15 cellular contexts compared by ENCODE assay signal in genomic region chr11:131656839-131657211, GRCh38.
"Had no signal": no experiment of that assay in that cellular context is flagged by ENCODE, and none has a peak within 500 bp of the region (broad histone marks: within the 10 kb centered on the region; RNA-seq: fewer than 3 reads in every experiment).

No MANE protein-coding gene starts in this region.

- DNase-seq: activated CD4-positive, alpha-beta T cell treated with anti-CD3 and anti-CD28 coated beads, Interleukin-2, amount 10 ng/mL, durations not matched to agents 24 days and 14 days; activated naive CD4-positive, alpha-beta T cell; activated naive CD8-positive, alpha-beta T cell treated with anti-CD3 and anti-CD28 coated beads, Interleukin-2, amount 50 U/mL, for 24 hours; effector memory CD8-positive, alpha-beta T cell; left ventricle myocardium inferior; mesenchymal stem cell; stomach; T-helper 9 cell had no signal

- H3K36me3 ChIP-seq: ascending aorta, left ventricle myocardium inferior, right atrium auricular region, stomach, thoracic aorta had no signal

- H3K27me3 Mint-ChIP-seq: activated CD4-positive, alpha-beta T cell treated with anti-CD3 and anti-CD28 coated beads, Interleukin-2, amount 10 ng/mL, durations not matched to agents 24 days and 14 days had no signal

- H3K4me1 ChIP-seq: ascending aorta, left ventricle myocardium inferior, parathyroid adenoma, right atrium auricular region, stomach had no signal

- H3K4me1 Mint-ChIP-seq: activated CD4-positive, alpha-beta T cell treated with anti-CD3 and anti-CD28 coated beads, Interleukin-2, amount 10 ng/mL, durations not matched to agents 24 days and 14 days; activated naive CD8-positive, alpha-beta T cell treated with anti-CD3 and anti-CD28 coated beads, Interleukin-2, amount 50 U/mL, for 24 hours had no signal

- H3K9ac ChIP-seq: parathyroid adenoma had no signal

- H3K79me2 ChIP-seq: parathyroid adenoma had no signal

- H3K4me3 ChIP-seq: ascending aorta, coronary artery, left ventricle myocardium inferior, right atrium auricular region, skin epidermis, stomach, thoracic aorta had no signal

- H3K27me3 ChIP-seq: ascending aorta, right atrium auricular region had no signal

- ATAC-seq: activated naive CD8-positive, alpha-beta T cell treated with anti-CD3 and anti-CD28 coated beads, Interleukin-2, amount 50 U/mL, for 24 hours; effector memory CD8-positive, alpha-beta T cell had no signal

- H3K27ac Mint-ChIP-seq: activated CD4-positive, alpha-beta T cell treated with anti-CD3 and anti-CD28 coated beads, Interleukin-2, amount 10 ng/mL, durations not matched to agents 24 days and 14 days; activated naive CD8-positive, alpha-beta T cell treated with anti-CD3 and anti-CD28 coated beads, Interleukin-2, amount 50 U/mL, for 24 hours; activated T-helper 1 cell treated with anti-CD3 and anti-CD28 coated beads, Interleukin-12 subunit alpha, Interleukin-12 subunit beta, Interleukin-2, Interleukin-4 antibody, amounts not matched to agents 30 ng/mL and 10 ng/mL and 1 ng/mL, durations not matched to agents 14 hours and 24 hours and 36 hours; effector memory CD8-positive, alpha-beta T cell had no signal

- H3K4me3 Mint-ChIP-seq: activated CD4-positive, alpha-beta T cell treated with anti-CD3 and anti-CD28 coated beads, Interleukin-2, amount 10 ng/mL, durations not matched to agents 24 days and 14 days; activated naive CD8-positive, alpha-beta T cell treated with anti-CD3 and anti-CD28 coated beads, Interleukin-2, amount 50 U/mL, for 24 hours; activated T-helper 1 cell treated with anti-CD3 and anti-CD28 coated beads, Interleukin-12 subunit alpha, Interleukin-12 subunit beta, Interleukin-2, Interleukin-4 antibody, amounts not matched to agents 30 ng/mL and 10 ng/mL and 1 ng/mL, durations not matched to agents 14 hours and 24 hours and 36 hours; effector memory CD8-positive, alpha-beta T cell had no signal

- H2AFZ ChIP-seq: parathyroid adenoma had no signal

- H3K9me3 ChIP-seq: ascending aorta, left ventricle myocardium inferior, right atrium auricular region, stomach, thoracic aorta had no signal

- H3K9me3 Mint-ChIP-seq: activated CD4-positive, alpha-beta T cell treated with anti-CD3 and anti-CD28 coated beads, Interleukin-2, amount 10 ng/mL, durations not matched to agents 24 days and 14 days; activated naive CD8-positive, alpha-beta T cell treated with anti-CD3 and anti-CD28 coated beads, Interleukin-2, amount 50 U/mL, for 24 hours; activated T-helper 1 cell treated with anti-CD3 and anti-CD28 coated beads, Interleukin-12 subunit alpha, Interleukin-12 subunit beta, Interleukin-2, Interleukin-4 antibody, amounts not matched to agents 30 ng/mL and 10 ng/mL and 1 ng/mL, durations not matched to agents 14 hours and 24 hours and 36 hours had no signal

- H3K27ac ChIP-seq: ascending aorta, coronary artery, left ventricle myocardium inferior, parathyroid adenoma, right atrium auricular region, skin epidermis, stomach, thoracic aorta had no signal
